13 cellular contexts compared by ENCODE assay signal in the genomic region with DNA sequence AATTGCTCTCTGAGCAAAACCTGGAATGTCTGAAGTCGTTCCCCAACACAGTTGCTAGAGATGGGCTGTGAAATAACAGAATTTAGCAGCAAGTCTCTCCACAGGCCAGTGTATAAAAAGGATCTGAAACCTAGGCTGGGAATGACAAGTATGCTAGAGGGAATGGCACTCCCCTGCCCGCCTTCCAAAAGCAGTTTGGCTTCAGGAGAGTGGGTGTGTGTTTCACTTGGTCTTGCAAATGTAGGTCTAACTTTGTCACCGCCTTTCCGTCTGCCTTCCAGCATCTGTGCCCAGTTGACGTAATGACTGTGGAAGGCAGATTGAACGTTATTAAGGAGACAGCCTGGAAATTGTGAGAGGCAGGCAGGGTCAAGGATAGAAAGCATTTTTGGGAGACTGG. TPM values are rescaled to one million over a fixed set of nuclear protein-coding genes. Genes with fewer than 3 reads are reported as not detected.
A peak's percentile ranks its signal among the peaks of the same experiment; 100 is the strongest.
DNase-seq lines count a peak whose midpoint lies in the region; ATAC-seq, FAIRE-seq and TF ChIP-seq lines count a peak whose summit lies in the region.
"Had no signal": no experiment of that assay in that cellular context is flagged by ENCODE, and none has a peak within 500 bp of the region (broad histone marks: within the 10 kb centered on the region; RNA-seq: fewer than 3 reads in every experiment).

No MANE protein-coding gene starts in this region.

- intact Hi-C loops in mucosa of descending colon (cut with DNase I, micrococcal nuclease), result no loop called here

- no peaks in the 10 kb centered on the region for H3K36me3 ChIP-seq in mucosa of descending colon (ENCODE audit: low read depth)
- H3K36me3 ChIP-seq: suprapubic skin had no signal

- DNase-seq in LHCN-M2 (ENCODE audit: low read depth) (peak; percentile 64), fibroblast of mammary gland (ENCODE audit: low read depth) (peak; percentile 47), mucosa of gallbladder (ENCODE audit: low spot score) (peak; percentile 16), urothelium cell line (ENCODE audit: low spot score) (no peak), mucosa of descending colon (no peak)
- no peak for DNase-seq in stimulated activated CD4-positive, alpha-beta T cell treated with anti-CD3 and anti-CD28 coated beads, Interleukin-1b, Interleukin-23, amount 100 ng/mL, for 48 hours
- DNase-seq: Caco-2, NCI-H1092 treated with DMSO at 0.1 percent for 48 hours, NCI-H748 treated with DMSO at 0.1 percent for 48 hours, SHP77 had no signal

- FAIRE-seq in urothelium cell line (lab: Jason Lieb, UNC), result peak; percentile 35
- FAIRE-seq: TTC549 had no signal

- no peak for ATAC-seq in mucosa of descending colon
- no peak for ATAC-seq in HG02678 (IDR thresholded peaks at IDR 0.05; ENCODE audit: unreplicated experiment)

- H3K9me3 ChIP-seq in mucosa of descending colon, result no peaks in the 10 kb centered on the region
- H3K9me3 ChIP-seq: suprapubic skin had no signal

- TF ChIP-seq CTCF in fibroblast of mammary gland (conservative IDR thresholded peaks at IDR 0.05; ENCODE audit: control insufficient read depth, insufficient read depth, low read depth, low read length) (no peak), mucosa of descending colon (IDR thresholded peaks at IDR 0.05) (no peak)

- H3K4me1 ChIP-seq in mucosa of descending colon (ENCODE audit: low read depth), result no peaks in the 10 kb centered on the region
- H3K4me1 ChIP-seq: Caco-2 had no signal

- H3K4me3 ChIP-seq in fibroblast of mammary gland (ENCODE audit: control insufficient read depth, low read depth, low read length) (no peak overlapping the region), mucosa of descending colon (no peak overlapping the region)
- H3K4me3 ChIP-seq: suprapubic skin had no signal

RNA-seq across cellular contexts. Expression of gene MTURN, which starts 18.0 kb away (rescaled TPM):
- 18.7 and 18.8 TPM in 2 replicates for total RNA-seq in LHCN-M2 (2014; rRNA removed)
- 19.8 TPM for polyA plus RNA-seq in LHCN-M2 (2012)
- 36.3 TPM for total RNA-seq in mucosa of gallbladder
- total RNA-seq in mucosa of descending colon, result 10 to 100 TPM in 1 of 3 donors, 1 to 10 TPM in 2; 7.2 to 62.0 (median 9.7) TPM

Comparison
In these comparisons a context has a peak if more than half of its experiments do, and no peak if none do; other contexts are left out.
1. DNase-seq: peak in LHCN-M2 (single experiment), fibroblast of mammary gland (single experiment) and mucosa of gallbladder (single experiment); none in urothelium cell line (single experiment), mucosa of descending colon (0 of 3) and stimulated activated CD4-positive, alpha-beta T cell treated with anti-CD3 and anti-CD28 coated beads, Interleukin-1b, Interleukin-23, amount 100 ng/mL, for 48 hours (single experiment).